ENCODE assay signal across 1 cellular context in the genomic region with DNA sequence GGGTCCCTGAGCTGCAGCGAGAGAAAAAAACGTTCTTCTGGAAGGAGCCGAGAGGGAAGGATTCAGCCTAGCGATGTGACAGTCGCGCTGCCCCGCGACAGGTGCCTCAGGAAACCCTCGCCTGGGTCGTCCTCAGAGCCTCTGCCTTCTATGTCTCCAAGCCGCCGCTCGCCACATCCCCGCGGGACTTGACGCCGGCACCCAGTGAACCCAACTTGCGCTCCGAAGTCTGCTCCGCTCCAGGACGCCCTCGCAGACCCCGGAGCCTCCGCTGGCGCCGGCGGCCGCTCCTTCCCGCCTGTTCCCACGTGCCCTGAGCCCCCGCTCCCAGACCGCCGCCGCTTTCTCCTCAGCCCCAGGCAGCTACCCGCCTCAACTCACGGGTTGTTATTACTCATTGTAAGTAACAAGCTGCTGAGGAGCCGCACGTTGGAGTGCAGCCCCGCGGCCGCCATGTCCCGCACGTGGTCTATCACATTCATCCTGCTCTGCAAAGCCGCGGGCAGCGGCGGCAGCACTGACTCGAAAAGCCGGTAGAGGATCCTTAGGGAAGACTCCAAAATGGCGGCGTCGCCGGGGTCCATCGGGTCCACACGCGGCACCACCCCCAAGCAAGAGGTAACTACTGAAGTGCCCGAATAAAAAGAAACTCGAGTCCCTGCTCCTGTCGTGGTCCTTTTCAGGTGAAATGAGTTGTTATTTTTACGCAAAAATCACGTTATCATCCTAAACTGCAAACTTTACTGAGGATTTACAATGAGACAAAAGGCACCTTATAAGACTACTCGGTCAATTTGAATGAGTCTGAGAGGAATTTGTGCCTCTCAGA.
TF ChIP-seq lines count a peak whose summit lies in the region.

A gene with protein sequence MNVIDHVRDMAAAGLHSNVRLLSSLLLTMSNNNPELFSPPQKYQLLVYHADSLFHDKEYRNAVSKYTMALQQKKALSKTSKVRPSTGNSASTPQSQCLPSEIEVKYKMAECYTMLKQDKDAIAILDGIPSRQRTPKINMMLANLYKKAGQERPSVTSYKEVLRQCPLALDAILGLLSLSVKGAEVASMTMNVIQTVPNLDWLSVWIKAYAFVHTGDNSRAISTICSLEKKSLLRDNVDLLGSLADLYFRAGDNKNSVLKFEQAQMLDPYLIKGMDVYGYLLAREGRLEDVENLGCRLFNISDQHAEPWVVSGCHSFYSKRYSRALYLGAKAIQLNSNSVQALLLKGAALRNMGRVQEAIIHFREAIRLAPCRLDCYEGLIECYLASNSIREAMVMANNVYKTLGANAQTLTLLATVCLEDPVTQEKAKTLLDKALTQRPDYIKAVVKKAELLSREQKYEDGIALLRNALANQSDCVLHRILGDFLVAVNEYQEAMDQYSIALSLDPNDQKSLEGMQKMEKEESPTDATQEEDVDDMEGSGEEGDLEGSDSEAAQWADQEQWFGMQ (minus strand): TSS at position 563 of the 829 bp plus-strand sequence. CDS start 81 bp downstream, at position 482.

TF ChIP-seq in K562, 482 proteins besides CTCF, POLR2A, EP300 and RAD21 (continued from another document and continues in another):
- TF ChIP-seq MTF1 (CRISPR knock-in tag; IDR thresholded peaks at IDR 0.05; ENCODE audit: borderline replicate concordance) (no peak), ETV1 (tag; conservative IDR thresholded peaks at IDR 0.05; ENCODE audit: low read depth) (no peak), ZNF12 (CRISPR knock-in tag; IDR thresholded peaks at IDR 0.05) (no peak), ZNF143 (CRISPR knock-in tag; IDR thresholded peaks at IDR 0.05) (peak; percentile 50; the same call in 1 of the 2 replicates), ZNF133 (CRISPR knock-in tag; IDR thresholded peaks at IDR 0.05) (no peak), KLF10 (CRISPR knock-in tag; IDR thresholded peaks at IDR 0.05) (no peak), ARNT (IDR thresholded peaks at IDR 0.05) (0 out of 4 replicates have a peak, but pooled peaks of 1 of the 2 experiments have one; percentile 63), ZBTB1 (CRISPR knock-in tag; IDR thresholded peaks at IDR 0.05; ENCODE audit: borderline replicate concordance, low read depth) (no peak), SLC30A9 (CRISPR knock-in tag; IDR thresholded peaks at IDR 0.05) (no peak), NCOA4 (IDR thresholded peaks at IDR 0.05; ENCODE audit: partially characterized antibody) (no peak), RUNX1 (IDR thresholded peaks at IDR 0.05; ENCODE audit: low read depth) (no peak), SRSF3 (IDR thresholded peaks at IDR 0.05; ENCODE audit: insufficient read depth, low read length) (no peak), XRCC3 (IDR thresholded peaks at IDR 0.05) (no peak), POLR2G (IDR thresholded peaks at IDR 0.05; ENCODE audit: low read depth, low read length) (peak; percentile 97), NFATC3 (IDR thresholded peaks at IDR 0.05) (no peak), ZNF644 (tag; IDR thresholded peaks at IDR 0.05; ENCODE audit: low read depth) (peak; percentile 73; the same call in 1 of the 2 replicates), L3MBTL2 (IDR thresholded peaks at IDR 0.05) (peak; percentile 89), DMBX1 (CRISPR knock-in tag; IDR thresholded peaks at IDR 0.05; ENCODE audit: borderline replicate concordance) (peak; percentile 8; the same call in 1 of the 2 replicates), ZBTB7A (IDR thresholded peaks at IDR 0.05; ENCODE audit: borderline replicate concordance, control insufficient read depth, low read depth, low read length) (peak; percentile 13; the same call in 1 of the 2 replicates), ZNF253 (CRISPR knock-in tag; conservative IDR thresholded peaks at IDR 0.05) (no peak), HIVEP1 (CRISPR knock-in tag; IDR thresholded peaks at IDR 0.05) (no peak), ADNP (tag; IDR thresholded peaks at IDR 0.05) (no peak), KDM4B (IDR thresholded peaks at IDR 0.05; ENCODE audit: borderline replicate concordance in 2 of 2, low read depth in 1 of 2) (no peak), ZNF212 (CRISPR knock-in tag; IDR thresholded peaks at IDR 0.05) (no peak), RCOR1 (IDR thresholded peaks at IDR 0.05; ENCODE audit: borderline replicate concordance in 1 of 2, low read depth in 2 of 2, low read length in 2 of 2) (no peak), MAFF (IDR thresholded peaks at IDR 0.05; ENCODE audit: low read length) (no peak)
- TF ChIP-seq, protein P1, sequence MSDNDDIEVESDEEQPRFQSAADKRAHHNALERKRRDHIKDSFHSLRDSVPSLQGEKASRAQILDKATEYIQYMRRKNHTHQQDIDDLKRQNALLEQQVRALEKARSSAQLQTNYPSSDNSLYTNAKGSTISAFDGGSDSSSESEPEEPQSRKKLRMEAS (CRISPR knock-in tag; IDR thresholded peaks at IDR 0.05) = peak; percentile 91
- TF ChIP-seq, protein P2, sequence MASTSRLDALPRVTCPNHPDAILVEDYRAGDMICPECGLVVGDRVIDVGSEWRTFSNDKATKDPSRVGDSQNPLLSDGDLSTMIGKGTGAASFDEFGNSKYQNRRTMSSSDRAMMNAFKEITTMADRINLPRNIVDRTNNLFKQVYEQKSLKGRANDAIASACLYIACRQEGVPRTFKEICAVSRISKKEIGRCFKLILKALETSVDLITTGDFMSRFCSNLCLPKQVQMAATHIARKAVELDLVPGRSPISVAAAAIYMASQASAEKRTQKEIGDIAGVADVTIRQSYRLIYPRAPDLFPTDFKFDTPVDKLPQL (IDR thresholded peaks at IDR 0.05; ENCODE audit: extremely low read depth, insufficient read length) = no peak
- TF ChIP-seq, protein P3, sequence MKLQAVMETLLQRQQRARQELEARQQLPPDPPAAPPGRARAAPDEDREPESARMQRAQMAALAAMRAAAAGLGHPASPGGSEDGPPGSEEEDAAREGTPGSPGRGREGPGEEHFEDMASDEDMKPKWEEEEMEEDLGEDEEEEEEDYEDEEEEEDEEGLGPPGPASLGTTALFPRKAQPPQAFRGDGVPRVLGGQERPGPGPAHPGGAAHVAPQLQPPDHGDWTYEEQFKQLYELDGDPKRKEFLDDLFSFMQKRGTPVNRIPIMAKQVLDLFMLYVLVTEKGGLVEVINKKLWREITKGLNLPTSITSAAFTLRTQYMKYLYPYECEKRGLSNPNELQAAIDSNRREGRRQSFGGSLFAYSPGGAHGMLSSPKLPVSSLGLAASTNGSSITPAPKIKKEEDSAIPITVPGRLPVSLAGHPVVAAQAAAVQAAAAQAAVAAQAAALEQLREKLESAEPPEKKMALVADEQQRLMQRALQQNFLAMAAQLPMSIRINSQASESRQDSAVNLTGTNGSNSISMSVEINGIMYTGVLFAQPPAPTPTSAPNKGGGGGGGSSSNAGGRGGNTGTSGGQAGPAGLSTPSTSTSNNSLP (IDR thresholded peaks at IDR 0.05; ENCODE audit: borderline replicate concordance, low read depth, low read length) = no peak
- TF ChIP-seq, protein P4, sequence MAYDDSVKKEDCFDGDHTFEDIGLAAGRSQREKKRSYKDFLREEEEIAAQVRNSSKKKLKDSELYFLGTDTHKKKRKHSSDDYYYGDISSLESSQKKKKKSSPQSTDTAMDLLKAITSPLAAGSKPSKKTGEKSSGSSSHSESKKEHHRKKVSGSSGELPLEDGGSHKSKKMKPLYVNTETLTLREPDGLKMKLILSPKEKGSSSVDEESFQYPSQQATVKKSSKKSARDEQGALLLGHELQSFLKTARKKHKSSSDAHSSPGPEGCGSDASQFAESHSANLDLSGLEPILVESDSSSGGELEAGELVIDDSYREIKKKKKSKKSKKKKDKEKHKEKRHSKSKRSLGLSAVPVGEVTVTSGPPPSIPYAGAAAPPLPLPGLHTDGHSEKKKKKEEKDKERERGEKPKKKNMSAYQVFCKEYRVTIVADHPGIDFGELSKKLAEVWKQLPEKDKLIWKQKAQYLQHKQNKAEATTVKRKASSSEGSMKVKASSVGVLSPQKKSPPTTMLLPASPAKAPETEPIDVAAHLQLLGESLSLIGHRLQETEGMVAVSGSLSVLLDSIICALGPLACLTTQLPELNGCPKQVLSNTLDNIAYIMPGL (CRISPR knock-in tag; IDR thresholded peaks at IDR 0.05) = no peak
- TF ChIP-seq, protein P5, sequence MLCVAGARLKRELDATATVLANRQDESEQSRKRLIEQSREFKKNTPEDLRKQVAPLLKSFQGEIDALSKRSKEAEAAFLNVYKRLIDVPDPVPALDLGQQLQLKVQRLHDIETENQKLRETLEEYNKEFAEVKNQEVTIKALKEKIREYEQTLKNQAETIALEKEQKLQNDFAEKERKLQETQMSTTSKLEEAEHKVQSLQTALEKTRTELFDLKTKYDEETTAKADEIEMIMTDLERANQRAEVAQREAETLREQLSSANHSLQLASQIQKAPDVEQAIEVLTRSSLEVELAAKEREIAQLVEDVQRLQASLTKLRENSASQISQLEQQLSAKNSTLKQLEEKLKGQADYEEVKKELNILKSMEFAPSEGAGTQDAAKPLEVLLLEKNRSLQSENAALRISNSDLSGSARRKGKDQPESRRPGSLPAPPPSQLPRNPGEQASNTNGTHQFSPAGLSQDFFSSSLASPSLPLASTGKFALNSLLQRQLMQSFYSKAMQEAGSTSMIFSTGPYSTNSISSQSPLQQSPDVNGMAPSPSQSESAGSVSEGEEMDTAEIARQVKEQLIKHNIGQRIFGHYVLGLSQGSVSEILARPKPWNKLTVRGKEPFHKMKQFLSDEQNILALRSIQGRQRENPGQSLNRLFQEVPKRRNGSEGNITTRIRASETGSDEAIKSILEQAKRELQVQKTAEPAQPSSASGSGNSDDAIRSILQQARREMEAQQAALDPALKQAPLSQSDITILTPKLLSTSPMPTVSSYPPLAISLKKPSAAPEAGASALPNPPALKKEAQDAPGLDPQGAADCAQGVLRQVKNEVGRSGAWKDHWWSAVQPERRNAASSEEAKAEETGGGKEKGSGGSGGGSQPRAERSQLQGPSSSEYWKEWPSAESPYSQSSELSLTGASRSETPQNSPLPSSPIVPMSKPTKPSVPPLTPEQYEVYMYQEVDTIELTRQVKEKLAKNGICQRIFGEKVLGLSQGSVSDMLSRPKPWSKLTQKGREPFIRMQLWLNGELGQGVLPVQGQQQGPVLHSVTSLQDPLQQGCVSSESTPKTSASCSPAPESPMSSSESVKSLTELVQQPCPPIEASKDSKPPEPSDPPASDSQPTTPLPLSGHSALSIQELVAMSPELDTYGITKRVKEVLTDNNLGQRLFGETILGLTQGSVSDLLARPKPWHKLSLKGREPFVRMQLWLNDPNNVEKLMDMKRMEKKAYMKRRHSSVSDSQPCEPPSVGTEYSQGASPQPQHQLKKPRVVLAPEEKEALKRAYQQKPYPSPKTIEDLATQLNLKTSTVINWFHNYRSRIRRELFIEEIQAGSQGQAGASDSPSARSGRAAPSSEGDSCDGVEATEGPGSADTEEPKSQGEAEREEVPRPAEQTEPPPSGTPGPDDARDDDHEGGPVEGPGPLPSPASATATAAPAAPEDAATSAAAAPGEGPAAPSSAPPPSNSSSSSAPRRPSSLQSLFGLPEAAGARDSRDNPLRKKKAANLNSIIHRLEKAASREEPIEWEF (CRISPR knock-in tag; IDR thresholded peaks at IDR 0.05) = no peak
- TF ChIP-seq, protein P6, sequence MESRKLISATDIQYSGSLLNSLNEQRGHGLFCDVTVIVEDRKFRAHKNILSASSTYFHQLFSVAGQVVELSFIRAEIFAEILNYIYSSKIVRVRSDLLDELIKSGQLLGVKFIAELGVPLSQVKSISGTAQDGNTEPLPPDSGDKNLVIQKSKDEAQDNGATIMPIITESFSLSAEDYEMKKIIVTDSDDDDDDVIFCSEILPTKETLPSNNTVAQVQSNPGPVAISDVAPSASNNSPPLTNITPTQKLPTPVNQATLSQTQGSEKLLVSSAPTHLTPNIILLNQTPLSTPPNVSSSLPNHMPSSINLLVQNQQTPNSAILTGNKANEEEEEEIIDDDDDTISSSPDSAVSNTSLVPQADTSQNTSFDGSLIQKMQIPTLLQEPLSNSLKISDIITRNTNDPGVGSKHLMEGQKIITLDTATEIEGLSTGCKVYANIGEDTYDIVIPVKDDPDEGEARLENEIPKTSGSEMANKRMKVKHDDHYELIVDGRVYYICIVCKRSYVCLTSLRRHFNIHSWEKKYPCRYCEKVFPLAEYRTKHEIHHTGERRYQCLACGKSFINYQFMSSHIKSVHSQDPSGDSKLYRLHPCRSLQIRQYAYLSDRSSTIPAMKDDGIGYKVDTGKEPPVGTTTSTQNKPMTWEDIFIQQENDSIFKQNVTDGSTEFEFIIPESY (CRISPR knock-in tag; IDR thresholded peaks at IDR 0.05) = no peak
- TF ChIP-seq, protein P7, sequence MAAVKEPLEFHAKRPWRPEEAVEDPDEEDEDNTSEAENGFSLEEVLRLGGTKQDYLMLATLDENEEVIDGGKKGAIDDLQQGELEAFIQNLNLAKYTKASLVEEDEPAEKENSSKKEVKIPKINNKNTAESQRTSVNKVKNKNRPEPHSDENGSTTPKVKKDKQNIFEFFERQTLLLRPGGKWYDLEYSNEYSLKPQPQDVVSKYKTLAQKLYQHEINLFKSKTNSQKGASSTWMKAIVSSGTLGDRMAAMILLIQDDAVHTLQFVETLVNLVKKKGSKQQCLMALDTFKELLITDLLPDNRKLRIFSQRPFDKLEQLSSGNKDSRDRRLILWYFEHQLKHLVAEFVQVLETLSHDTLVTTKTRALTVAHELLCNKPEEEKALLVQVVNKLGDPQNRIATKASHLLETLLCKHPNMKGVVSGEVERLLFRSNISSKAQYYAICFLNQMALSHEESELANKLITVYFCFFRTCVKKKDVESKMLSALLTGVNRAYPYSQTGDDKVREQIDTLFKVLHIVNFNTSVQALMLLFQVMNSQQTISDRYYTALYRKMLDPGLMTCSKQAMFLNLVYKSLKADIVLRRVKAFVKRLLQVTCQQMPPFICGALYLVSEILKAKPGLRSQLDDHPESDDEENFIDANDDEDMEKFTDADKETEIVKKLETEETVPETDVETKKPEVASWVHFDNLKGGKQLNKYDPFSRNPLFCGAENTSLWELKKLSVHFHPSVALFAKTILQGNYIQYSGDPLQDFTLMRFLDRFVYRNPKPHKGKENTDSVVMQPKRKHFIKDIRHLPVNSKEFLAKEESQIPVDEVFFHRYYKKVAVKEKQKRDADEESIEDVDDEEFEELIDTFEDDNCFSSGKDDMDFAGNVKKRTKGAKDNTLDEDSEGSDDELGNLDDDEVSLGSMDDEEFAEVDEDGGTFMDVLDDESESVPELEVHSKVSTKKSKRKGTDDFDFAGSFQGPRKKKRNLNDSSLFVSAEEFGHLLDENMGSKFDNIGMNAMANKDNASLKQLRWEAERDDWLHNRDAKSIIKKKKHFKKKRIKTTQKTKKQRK (IDR thresholded peaks at IDR 0.05; ENCODE audit: borderline replicate concordance, low read depth, low read length) = no peak
- TF ChIP-seq, protein P8, sequence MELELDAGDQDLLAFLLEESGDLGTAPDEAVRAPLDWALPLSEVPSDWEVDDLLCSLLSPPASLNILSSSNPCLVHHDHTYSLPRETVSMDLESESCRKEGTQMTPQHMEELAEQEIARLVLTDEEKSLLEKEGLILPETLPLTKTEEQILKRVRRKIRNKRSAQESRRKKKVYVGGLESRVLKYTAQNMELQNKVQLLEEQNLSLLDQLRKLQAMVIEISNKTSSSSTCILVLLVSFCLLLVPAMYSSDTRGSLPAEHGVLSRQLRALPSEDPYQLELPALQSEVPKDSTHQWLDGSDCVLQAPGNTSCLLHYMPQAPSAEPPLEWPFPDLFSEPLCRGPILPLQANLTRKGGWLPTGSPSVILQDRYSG (tag; conservative IDR thresholded peaks at IDR 0.05; ENCODE audit: low read depth) = no peak
- TF ChIP-seq, protein P9, sequence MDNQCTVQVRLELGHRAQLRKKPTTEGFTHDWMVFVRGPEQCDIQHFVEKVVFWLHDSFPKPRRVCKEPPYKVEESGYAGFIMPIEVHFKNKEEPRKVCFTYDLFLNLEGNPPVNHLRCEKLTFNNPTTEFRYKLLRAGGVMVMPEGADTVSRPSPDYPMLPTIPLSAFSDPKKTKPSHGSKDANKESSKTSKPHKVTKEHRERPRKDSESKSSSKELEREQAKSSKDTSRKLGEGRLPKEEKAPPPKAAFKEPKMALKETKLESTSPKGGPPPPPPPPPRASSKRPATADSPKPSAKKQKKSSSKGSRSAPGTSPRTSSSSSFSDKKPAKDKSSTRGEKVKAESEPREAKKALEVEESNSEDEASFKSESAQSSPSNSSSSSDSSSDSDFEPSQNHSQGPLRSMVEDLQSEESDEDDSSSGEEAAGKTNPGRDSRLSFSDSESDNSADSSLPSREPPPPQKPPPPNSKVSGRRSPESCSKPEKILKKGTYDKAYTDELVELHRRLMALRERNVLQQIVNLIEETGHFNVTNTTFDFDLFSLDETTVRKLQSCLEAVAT (IDR thresholded peaks at IDR 0.05) = 0 out of 4 replicates have a peak, but pooled peaks of 1 of the 2 experiments have one; percentile 28
